ENCODE assay signal across 8 cellular contexts in genomic region chr6:150867117-150867516, GRCh38. TPM values are rescaled to one million over a fixed set of nuclear protein-coding genes. Genes with fewer than 3 reads are reported as not detected.
DNase-seq lines count a peak whose midpoint lies in the region; ATAC-seq and TF ChIP-seq lines count a peak whose summit lies in the region.

No MANE protein-coding gene starts in this region.

- H3K9me3 ChIP-seq in adrenal gland (replicated peaks in 1 of 3): no peaks in the 10 kb centered on the region
- H3K9me3 ChIP-seq in left lung: no peaks in the 10 kb centered on the region
- H3K9me3 ChIP-seq in tibial nerve: no peaks in the 10 kb centered on the region

- H3K27me3 Mint-ChIP-seq in activated T-cell treated with anti-CD3 and anti-CD28 coated beads, Interleukin-2, amount 50 U/mL, for 24 hours: peaks cover 16% of the 10 kb centered on the region

- TF ChIP-seq CTCF in adrenal gland (IDR thresholded peaks at IDR 0.05): no peak
- no peak for TF ChIP-seq CTCF in left lung (IDR thresholded peaks at IDR 0.05)
- TF ChIP-seq CTCF in tibial nerve (IDR thresholded peaks at IDR 0.05): no peak

- peaks cover 36% of the 10 kb centered on the region for H3K36me3 Mint-ChIP-seq in activated T-cell treated with anti-CD3 and anti-CD28 coated beads, Interleukin-2, amount 50 U/mL, for 24 hours (ENCODE audit: low read depth)

- H3K4me1 ChIP-seq in adrenal gland (replicated peaks in 1 of 2) (peaks cover 6 to 8% of the 10 kb centered on the region in 2 donors), left lung (peaks cover 3 to 15% of the 10 kb centered on the region in 2 donors), tibial nerve (peaks cover 0 to 15% (median 1%) of the 10 kb centered on the region in 4 donors)

- H3K9me3 Mint-ChIP-seq in activated T-cell treated with anti-CD3 and anti-CD28 coated beads, Interleukin-2, amount 50 U/mL, for 24 hours: no peaks in the 10 kb centered on the region

- DNase-seq in activated T-cell treated with anti-CD3 and anti-CD28 coated beads, Interleukin-2, amount 50 U/mL, for 24 hours: no peak
- DNase-seq in activated T-cell treated with anti-CD3 and anti-CD28 coated beads, Interleukin-2, amount 50 U/mL, for 1 hour: no peak
- DNase-seq in adrenal gland: no peak
- DNase-seq in left lung: no peak
- no peak for DNase-seq in tibial nerve (ENCODE audit: low spot score in 2 of 2)
- DNase-seq in occipital lobe (lab: John Stamatoyannopoulos, UW): no peak
- DNase-seq in NCI-H1436 (lab: John Stamatoyannopoulos, UW): no peak
- DNase-seq in stimulated activated CD4-positive, alpha-beta T cell treated with anti-CD3 and anti-CD28 coated beads, Interleukin-4, amount 100 ng/mL, for 4 hours: no peak

- 64 to 70% (median 69%) methylated on average over 13 of the region's 13 CpGs for WGBS in adrenal gland, 4 donors
- WGBS in tibial nerve, 2 donors: 54 to 68% methylated on average over 13 of the region's 13 CpGs

- H3K4me3 Mint-ChIP-seq in activated T-cell treated with anti-CD3 and anti-CD28 coated beads, Interleukin-2, amount 50 U/mL, for 24 hours: peak overlapping the region; percentile 88

- peak overlapping the region in 2 of 4 donors; percentile 76 to 79 for H3K4me3 ChIP-seq in adrenal gland
- peak overlapping the region; percentile 76 to 87 for H3K4me3 ChIP-seq in left lung
- H3K4me3 ChIP-seq in tibial nerve: peak overlapping the region; percentile 49 to 97 (median 64)

- intact Hi-C loops in adrenal gland (cut with DNase I): no loop called here
- intact Hi-C loops in left lung (cut with DNase I): no loop called here

- no peaks in the 10 kb centered on the region for H3K27me3 ChIP-seq in adrenal gland
- H3K27me3 ChIP-seq in left lung: no peaks in the 10 kb centered on the region
- H3K27me3 ChIP-seq in tibial nerve: no peaks in the 10 kb centered on the region

- H3K4me1 Mint-ChIP-seq in activated T-cell treated with anti-CD3 and anti-CD28 coated beads, Interleukin-2, amount 50 U/mL, for 24 hours (ENCODE audit: low read depth): peaks cover 31% of the 10 kb centered on the region

- ATAC-seq in left lung: no peak

- TF ChIP-seq POLR2A in adrenal gland (IDR thresholded peaks at IDR 0.05) (no peak), tibial nerve (IDR thresholded peaks at IDR 0.05) (no peak)

- H3K27ac Mint-ChIP-seq in activated T-cell treated with anti-CD3 and anti-CD28 coated beads, Interleukin-2, amount 50 U/mL, for 24 hours: peak overlapping the region; percentile 90

- no peak for TF ChIP-seq EP300 in tibial nerve (IDR thresholded peaks at IDR 0.05)

- H3K36me3 ChIP-seq in adrenal gland (replicated peaks in 1 of 2): no peaks in the 10 kb centered on the region
- H3K36me3 ChIP-seq in left lung: no peaks in the 10 kb centered on the region
- H3K36me3 ChIP-seq in tibial nerve: no peaks in the 10 kb centered on the region

- H3K27ac ChIP-seq in adrenal gland: peak overlapping the region; percentile 47 to 98 (median 95)
- H3K27ac ChIP-seq in left lung: peak overlapping the region; percentile 81 to 97
- H3K27ac ChIP-seq in tibial nerve: peak overlapping the region; percentile 82 to 97 (median 86)

RNA-seq across cellular contexts. Expression of gene MTHFD1L, which starts 1.6 kb away (rescaled TPM):
- total RNA-seq in adrenal gland (10 to 100 TPM; 12.5 to 28.8 (median 20.5) TPM), left lung (10 to 100 TPM; 21.2 to 38.2 TPM), tibial nerve (10 to 100 TPM in 3 of 4 donors, 1 to 10 TPM in 1; 8.4 to 35.1 (median 13.1) TPM), occipital lobe (18.4 TPM)
- polyA plus RNA-seq in adrenal gland: 10 to 100 TPM in 1 of 3 donors, 1 to 10 TPM in 2; 8.5 to 16.8 (median 9.8) TPM
